Comparison of ENCODE assay signal across 8 cellular contexts in the genomic region with DNA sequence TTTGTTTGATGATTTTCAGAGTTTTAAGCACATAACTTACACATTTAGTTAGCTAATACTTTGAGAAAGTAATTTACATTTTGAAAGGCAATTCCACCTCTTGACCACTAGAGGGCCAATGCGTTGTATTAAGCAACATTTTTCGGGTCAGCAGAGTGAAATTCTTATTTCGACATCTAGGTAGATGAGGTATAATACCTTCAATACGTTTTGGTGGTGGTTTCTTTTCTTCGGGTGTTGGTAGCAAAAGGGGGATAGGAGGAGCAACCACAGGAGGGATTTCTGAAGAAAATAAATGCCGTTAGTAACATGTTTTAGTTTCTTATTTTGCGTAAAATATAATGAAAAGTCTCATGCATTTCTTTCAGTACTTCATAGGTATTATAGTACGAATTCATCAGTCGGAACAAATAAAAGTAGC.
DNase-seq lines count a peak whose midpoint lies in the region; ATAC-seq and TF ChIP-seq lines count a peak whose summit lies in the region.

No MANE protein-coding gene starts in this region.

- intact Hi-C loops in ovary (cut with DNase I) = no loop called here

- H3K27ac ChIP-seq in ovary = no peak overlapping the region

- ATAC-seq in HG02759 (IDR thresholded peaks at IDR 0.05; ENCODE audit: unreplicated experiment) (no peak), GM18519 (IDR thresholded peaks at IDR 0.05; ENCODE audit: low FRiP score, unreplicated experiment) (no peak)

- no peaks in the 10 kb centered on the region for H3K9me3 ChIP-seq in ovary

- TF ChIP-seq CTCF in AG09309 (IDR thresholded peaks at IDR 0.05; ENCODE audit: control insufficient read depth, insufficient read depth, low read depth, low read length, missing control alignments) (peak; percentile 86), GM12873 (IDR thresholded peaks at IDR 0.05; ENCODE audit: insufficient read depth, low read depth, low read length, missing control alignments) (peak; percentile 79), choroid plexus epithelial cell (conservative IDR thresholded peaks at IDR 0.05; ENCODE audit: low read depth, low read length) (peak; percentile 84), ovary (IDR thresholded peaks at IDR 0.05) (peak in 2 of 3 donors; percentile 14 to 34)

- no peak overlapping the region for H3K4me3 ChIP-seq in AG09309 (ENCODE audit: control insufficient read depth, low read depth, low read length)
- H3K4me3 ChIP-seq in choroid plexus epithelial cell (ENCODE audit: low read depth, low read length) = no peak overlapping the region
- H3K4me3 ChIP-seq in ovary = no peak overlapping the region

- WGBS in ovary, 3 donors = 65 to 69% (median 68%) methylated on average over 9 of the region's 9 CpGs

- no peak for TF ChIP-seq EP300 in ovary (IDR thresholded peaks at IDR 0.05)

- TF ChIP-seq POLR2A in ovary (IDR thresholded peaks at IDR 0.05) = no peak

- H3K4me1 ChIP-seq in ovary (ENCODE audit: insufficient read depth) = no peaks in the 10 kb centered on the region

- no peaks in the 10 kb centered on the region for H3K27me3 ChIP-seq in ovary

- no peaks in the 10 kb centered on the region for H3K36me3 ChIP-seq in ovary

- DNase-seq in AG09309 (ENCODE audit: low read depth) (no peak), NCI-H1694 treated with DMSO at 0.1 percent for 48 hours (lab: John Stamatoyannopoulos, UW) (peak; percentile 19), choroid plexus epithelial cell (ENCODE audit: low read depth) (peak; percentile 54), ovary (no peak)
- DNase-seq in activated CD4-positive, CD25-positive, alpha-beta regulatory T cell (lab: John Stamatoyannopoulos, UW) = no peak

Comparison
In these comparisons a context has a peak if more than half of its experiments do, and no peak if none do; other contexts are left out.
1. DNase-seq: peak in NCI-H1694 treated with DMSO at 0.1 percent for 48 hours (single experiment) and choroid plexus epithelial cell (single experiment); none in AG09309 (single experiment), ovary (0 of 5) and activated CD4-positive, CD25-positive, alpha-beta regulatory T cell (0 of 4).
2. CTCF ChIP-seq: peak in every context shown above with its lines; median percentile 86 in AG09309; 84 in choroid plexus epithelial cell; 79 in GM12873; 24 in ovary.